8 cellular contexts compared by ENCODE assay signal in the genomic region with DNA sequence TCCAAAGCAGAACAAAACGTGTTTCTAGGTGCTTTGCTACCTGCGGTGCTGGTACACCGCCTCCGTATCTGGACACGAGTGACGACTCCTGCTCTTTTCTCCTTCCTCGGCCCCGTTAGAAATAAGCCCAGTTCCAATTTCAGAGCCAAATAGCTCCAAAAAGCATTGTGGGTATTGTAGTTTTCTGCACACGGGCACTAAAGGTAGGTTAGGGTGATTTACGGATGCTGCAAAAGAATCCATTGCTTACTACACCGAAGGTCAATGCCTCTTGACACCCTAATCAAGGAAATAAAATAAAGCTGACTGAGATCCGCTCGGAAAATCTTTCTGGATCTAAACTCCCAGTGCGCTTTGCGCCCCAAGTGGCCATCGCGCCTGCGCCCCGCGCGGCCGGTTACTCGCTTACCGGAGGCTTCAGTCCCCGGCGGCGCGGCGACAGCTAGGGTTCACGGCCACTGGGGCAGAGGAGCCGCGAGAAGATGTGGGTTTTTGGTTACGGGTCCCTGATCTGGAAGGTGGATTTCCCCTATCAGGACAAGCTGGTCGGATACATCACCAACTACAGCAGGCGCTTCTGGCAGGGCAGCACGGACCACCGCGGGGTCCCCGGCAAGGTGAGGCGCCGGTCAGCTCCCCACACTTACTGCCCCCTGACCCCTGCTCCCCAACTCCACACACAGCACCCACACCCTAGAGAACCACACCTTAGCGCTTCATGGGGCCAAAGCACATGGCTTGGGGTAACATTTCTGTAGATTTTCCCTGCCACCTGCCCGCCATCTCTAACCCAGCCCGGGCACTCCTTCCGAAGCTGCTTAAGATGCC.
A peak's percentile ranks its signal among the peaks of the same experiment; 100 is the strongest.
DNase-seq lines count a peak whose midpoint lies in the region; ATAC-seq and TF ChIP-seq lines count a peak whose summit lies in the region.

A gene (plus strand): TSS at position 400 of the 828 bp plus-strand sequence. CDS start 83 bp downstream, at position 483.

- peak within 1 kb of the TSS; percentile 80 for H3K4me3 ChIP-seq in AG10803 (ENCODE audit: low read length)

- peak; percentile 96 for ATAC-seq in GM19023 (IDR thresholded peaks at IDR 0.05; ENCODE audit: unreplicated experiment)
- peak; percentile 91 for ATAC-seq in HG03196 (IDR thresholded peaks at IDR 0.05; ENCODE audit: unreplicated experiment)

- DNase-seq in AG10803 (ENCODE audit: low read depth) (peak; percentile 71), NCI-H226 (peak; percentile 71), islet precursor cell (peak; percentile 88)
- peak; percentile 63 to 81 (median 70) for DNase-seq in activated CD4-positive, CD25-positive, alpha-beta regulatory T cell (lab: John Stamatoyannopoulos, UW)
- peak; percentile 84 for DNase-seq in central memory CD4-positive, alpha-beta T cell
- peak; percentile 77 to 82 (median 82) for DNase-seq in stimulated activated CD4-positive, alpha-beta T cell treated with anti-CD3 and anti-CD28 coated beads, Interleukin-12 subunit alpha, Interleukin-12 subunit beta, amount 100 ng/mL, for 48 hours (ENCODE audit: low read depth in 2 of 3, low spot score in 1 of 3)

- peak; percentile 45 for TF ChIP-seq CTCF in AG10803 (conservative IDR thresholded peaks at IDR 0.05; ENCODE audit: low read length)

Comparison
In these comparisons a context has a peak if more than half of its experiments do, and no peak if none do; other contexts are left out.
1. Peak in every context shown above with its lines: DNase-seq, ATAC-seq and H3K4me3 ChIP-seq.